Comparison of ENCODE assay signal across 22 cellular contexts in genomic region chr5:53013857-53014256, GRCh38.
"Had no signal": no experiment of that assay in that cellular context is flagged by ENCODE, and none has a peak within 500 bp of the region (broad histone marks: within the 10 kb centered on the region; RNA-seq: fewer than 3 reads in every experiment).

No MANE protein-coding gene starts in this region.

- H3K27ac ChIP-seq: KMS-11, RWPE1 had no signal

- H3K36me3 Mint-ChIP-seq: T-cell had no signal

- H3K9ac ChIP-seq: KMS-11, SK-N-SH had no signal

- H3K4me3 Mint-ChIP-seq: T-cell had no signal

- ATAC-seq: Panc1, PC-3, T-cell had no signal

- H3K9me3 ChIP-seq: SK-N-SH had no signal

- H3K4me2 ChIP-seq: KMS-11, SK-N-SH had no signal

- DNase-seq: Kasumi-1, MM.1S, NCI-H1092 treated with DMSO at 0.1 percent for 48 hours, NCI-H1436, NCI-H187, NCI-H2029, NCI-H2081 treated with DMSO at 0.1 percent for 48 hours, NCI-H2171, NCI-H226, NCI-H446, NCI-H510A, NCI-H524 treated with DMSO at 0.1 percent for 48 hours, NCI-H69, NCI-H774, PC-3, SHP77, SK-N-SH, SW 1271, T-cell had no signal

- H3K27ac Mint-ChIP-seq: T-cell had no signal
